In the genomic region with DNA sequence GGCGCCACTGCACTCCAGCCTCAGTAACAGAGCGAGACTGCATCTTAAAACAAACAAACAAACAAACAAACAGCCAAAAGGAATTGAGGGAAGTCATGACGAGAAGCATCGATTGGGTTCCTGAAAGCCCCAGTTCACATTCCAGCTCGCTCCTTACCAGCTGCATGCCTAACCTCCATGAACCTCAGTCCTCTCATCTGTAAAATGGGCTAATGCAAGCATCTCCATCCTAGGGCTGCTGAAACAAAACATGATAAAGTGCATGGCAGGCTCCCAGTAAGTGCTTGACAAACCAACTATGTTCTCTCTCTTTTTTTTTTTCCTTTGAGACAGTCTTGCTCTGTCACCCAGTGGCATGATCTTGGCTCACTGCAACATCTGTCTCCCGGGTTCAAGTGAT, we compare ENCODE assay signal across 26 cellular contexts.
DNase-seq lines count a peak whose midpoint lies in the region; ATAC-seq, FAIRE-seq and TF ChIP-seq lines count a peak whose summit lies in the region.
"Had no signal": no experiment of that assay in that cellular context is flagged by ENCODE, and none has a peak within 500 bp of the region (broad histone marks: within the 10 kb centered on the region; RNA-seq: fewer than 3 reads in every experiment).

No MANE protein-coding gene starts in this region.

- no peaks in the 10 kb centered on the region for H3K36me3 Mint-ChIP-seq in progenitor cell of endocrine pancreas (ENCODE audit: insufficient read depth)
- H3K36me3 Mint-ChIP-seq: CD14-positive monocyte; CD4-positive, alpha-beta memory T cell; CD4-positive, CD25-positive, alpha-beta regulatory T cell had no signal

- intact Hi-C loops in K562 (cut with micrococcal nuclease) (no loop called here), posterior vena cava (cut with DNase I) (no loop called here)

- peaks cover 8 to 13% of the 10 kb centered on the region in 2 experiments; a peak in 4 of 5 replicates for H3K4me1 ChIP-seq in K562 (replicated peaks in 1 of 2; ENCODE audit: control insufficient read depth in 2 of 2, insufficient read depth in 2 of 2, low read length in 2 of 2)
- H3K4me1 ChIP-seq: BE2C had no signal

- CTCF ChIA-PET in K562 (lab: Yijun Ruan, JAX; ENCODE audit: low intra/inter-chr PET ratio), result interaction anchor here (1.4 kb wide), 1 partner anchor 243 kb away, joined by 5 read pairs; no protein-coding TSS in a partner anchor

- H3K9me1 ChIP-seq in K562 (ENCODE audit: control insufficient read depth, insufficient read depth, low read length), result no peaks in the 10 kb centered on the region

- H3K4me3 Mint-ChIP-seq in progenitor cell of endocrine pancreas (ENCODE audit: low read depth), result no peak overlapping the region
- H3K4me3 Mint-ChIP-seq: CD14-positive monocyte; CD4-positive, alpha-beta memory T cell; CD4-positive, CD25-positive, alpha-beta regulatory T cell; CD8-positive, alpha-beta memory T cell had no signal

- H3K27ac ChIP-seq in KOPT-K1 (ENCODE audit: low read depth, low read length, poor library complexity, severe bottlenecking) (peak overlapping the region; percentile 84), K562 (ENCODE audit: extremely low read depth, low read depth, low read length) (no peak overlapping the region)
- H3K27ac ChIP-seq: BLaER1 had no signal

- TF ChIP-seq EP300 in K562 (IDR thresholded peaks at IDR 0.05; ENCODE audit: low read length), result no peak

- H3K4me2 ChIP-seq in K562 (ENCODE audit: insufficient read depth, low read length), result no peak overlapping the region

- WGBS in K562 (ENCODE audit: insufficient coverage, low coverage, missing lambda C conversion rate), result 4% methylated on average over 6 of the region's 6 CpGs

- no peak for TF ChIP-seq POLR2A in K562 (conservative IDR thresholded peaks at IDR 0.05)

- TF ChIP-seq RAD21 in K562 (CRISPR knock-in tag; conservative IDR thresholded peaks at IDR 0.05 in 1 of 2, IDR thresholded peaks at IDR 0.05 in 1 of 2), result no peak

- DNase-seq in K562 (ENCODE audit: extremely low read depth in 1 of 4, low spot score in 3 of 4) (no peak), posterior vena cava (ENCODE audit: low spot score) (peak; percentile 16), progenitor cell of endocrine pancreas (ENCODE audit: low spot score, unreplicated experiment) (no peak)
- DNase-seq: 8988T; ACHN; BE2C; C1 segment of cervical spinal cord; CD4-positive, alpha-beta memory T cell; CD4-positive, CD25-positive, alpha-beta regulatory T cell; CD8-positive, alpha-beta memory T cell; COR-L47; DMS 273 treated with DMSO at 0.1 percent for 48 hours; DMS153; DMS53; DMS79; DND-41; EL; GDM1 had no signal

- H3K9ac ChIP-seq in K562 (ENCODE audit: insufficient read depth in 1 of 2, low read depth in 2 of 2, low read length in 2 of 2), result no peak overlapping the region
- H3K9ac ChIP-seq: BLaER1 had no signal

- H3K27me3 ChIP-seq in K562 (ENCODE audit: control insufficient read depth in 2 of 2, insufficient read depth in 2 of 2, low read length in 2 of 2), result peaks cover 30 to 57% of the 10 kb centered on the region in 2 experiments
- H3K27me3 ChIP-seq: BE2C, BLaER1 had no signal

- no peak overlapping the region for H3K27ac Mint-ChIP-seq in progenitor cell of endocrine pancreas
- H3K27ac Mint-ChIP-seq: CD14-positive monocyte; CD4-positive, alpha-beta memory T cell; CD4-positive, CD25-positive, alpha-beta regulatory T cell had no signal

- no peaks in the 10 kb centered on the region for H3K4me1 Mint-ChIP-seq in progenitor cell of endocrine pancreas (ENCODE audit: low read depth)
- H3K4me1 Mint-ChIP-seq: CD14-positive monocyte had no signal

- POLR2A ChIA-PET in K562 (lab: Yijun Ruan, JAX), result interaction anchor here (0.6 to 0.7 kb wide), 2 partner anchors 16 to 163 kb away, joined by 3 read pairs; no protein-coding TSS in a partner anchor

- TF ChIP-seq CTCF in K562 (IDR thresholded peaks at IDR 0.05 in 2 of 3, conservative IDR thresholded peaks at IDR 0.05 in 1 of 3; ENCODE audit: insufficient read depth in 2 of 3, low read depth in 1 of 3, low read length in 3 of 3) (no peak), progenitor cell of endocrine pancreas (IDR thresholded peaks at IDR 0.05; ENCODE audit: unreplicated experiment) (no peak)

- no peak for FAIRE-seq in K562 (lab: Jason Lieb, UNC)
- FAIRE-seq: A204.1, GM12878, GM12892, GM18507 had no signal

- H3K27me3 Mint-ChIP-seq in progenitor cell of endocrine pancreas, result peaks cover 23% of the 10 kb centered on the region

- in situ Hi-C loops in K562 (cut with MboI), result no loop called here

- H3K9me3 Mint-ChIP-seq in progenitor cell of endocrine pancreas (ENCODE audit: low read depth), result no peaks in the 10 kb centered on the region
- H3K9me3 Mint-ChIP-seq: CD8-positive, alpha-beta memory T cell had no signal

- no peak overlapping the region for H3K4me3 ChIP-seq in K562
- H3K4me3 ChIP-seq: BLaER1, GM12878 had no signal

- no peak overlapping the region for H2AFZ ChIP-seq in K562 (ENCODE audit: low read depth, low read length)

- H3K36me3 ChIP-seq in KOPT-K1 (ENCODE audit: insufficient read depth, low read length), result no peaks in the 10 kb centered on the region
- no peaks in the 10 kb centered on the region for H3K36me3 ChIP-seq in K562 (ENCODE audit: control insufficient read depth, insufficient read depth, low read length)
- H3K36me3 ChIP-seq: BE2C, BLaER1 had no signal

- H4K20me1 ChIP-seq in K562 (replicated peaks; ENCODE audit: control insufficient read depth, insufficient read depth, low read length), result peaks cover 17% of the 10 kb centered on the region
- H4K20me1 ChIP-seq: BLaER1 had no signal

- BruUV-seq in K562 (replicated peaks; lab: Mats Ljungman, UMichigan), result no TSS peak

- no peak for ATAC-seq in K562
- no peak for ATAC-seq in HG02571 (IDR thresholded peaks at IDR 0.05; ENCODE audit: unreplicated experiment)
- ATAC-seq: GM12878 had no signal

- H3K79me2 ChIP-seq in K562 (ENCODE audit: control insufficient read depth, insufficient read depth, low read length), result no peaks in the 10 kb centered on the region

- peaks cover 28% of the 10 kb centered on the region for H3K9me3 ChIP-seq in KOPT-K1 (ENCODE audit: insufficient read depth, low read length, poor library complexity, severe bottlenecking)
- no peaks in the 10 kb centered on the region for H3K9me3 ChIP-seq in K562 (replicated peaks; ENCODE audit: control insufficient read depth, insufficient read depth, low read depth, low read length)
- H3K9me3 ChIP-seq: BE2C had no signal

TF ChIP-seq in K562, 482 proteins besides CTCF, POLR2A, EP300 and RAD21 (continues in another document):
- TF ChIP-seq, protein P1, sequence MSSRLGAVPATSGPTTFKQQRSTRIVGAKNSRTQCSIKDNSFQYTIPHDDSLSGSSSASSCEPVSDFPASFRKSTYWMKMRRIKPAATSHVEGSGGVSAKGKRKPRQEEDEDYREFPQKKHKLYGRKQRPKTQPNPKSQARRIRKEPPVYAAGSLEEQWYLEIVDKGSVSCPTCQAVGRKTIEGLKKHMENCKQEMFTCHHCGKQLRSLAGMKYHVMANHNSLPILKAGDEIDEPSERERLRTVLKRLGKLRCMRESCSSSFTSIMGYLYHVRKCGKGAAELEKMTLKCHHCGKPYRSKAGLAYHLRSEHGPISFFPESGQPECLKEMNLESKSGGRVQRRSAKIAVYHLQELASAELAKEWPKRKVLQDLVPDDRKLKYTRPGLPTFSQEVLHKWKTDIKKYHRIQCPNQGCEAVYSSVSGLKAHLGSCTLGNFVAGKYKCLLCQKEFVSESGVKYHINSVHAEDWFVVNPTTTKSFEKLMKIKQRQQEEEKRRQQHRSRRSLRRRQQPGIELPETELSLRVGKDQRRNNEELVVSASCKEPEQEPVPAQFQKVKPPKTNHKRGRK (tag; IDR thresholded peaks at IDR 0.05), result no peak
- TF ChIP-seq, protein P2, sequence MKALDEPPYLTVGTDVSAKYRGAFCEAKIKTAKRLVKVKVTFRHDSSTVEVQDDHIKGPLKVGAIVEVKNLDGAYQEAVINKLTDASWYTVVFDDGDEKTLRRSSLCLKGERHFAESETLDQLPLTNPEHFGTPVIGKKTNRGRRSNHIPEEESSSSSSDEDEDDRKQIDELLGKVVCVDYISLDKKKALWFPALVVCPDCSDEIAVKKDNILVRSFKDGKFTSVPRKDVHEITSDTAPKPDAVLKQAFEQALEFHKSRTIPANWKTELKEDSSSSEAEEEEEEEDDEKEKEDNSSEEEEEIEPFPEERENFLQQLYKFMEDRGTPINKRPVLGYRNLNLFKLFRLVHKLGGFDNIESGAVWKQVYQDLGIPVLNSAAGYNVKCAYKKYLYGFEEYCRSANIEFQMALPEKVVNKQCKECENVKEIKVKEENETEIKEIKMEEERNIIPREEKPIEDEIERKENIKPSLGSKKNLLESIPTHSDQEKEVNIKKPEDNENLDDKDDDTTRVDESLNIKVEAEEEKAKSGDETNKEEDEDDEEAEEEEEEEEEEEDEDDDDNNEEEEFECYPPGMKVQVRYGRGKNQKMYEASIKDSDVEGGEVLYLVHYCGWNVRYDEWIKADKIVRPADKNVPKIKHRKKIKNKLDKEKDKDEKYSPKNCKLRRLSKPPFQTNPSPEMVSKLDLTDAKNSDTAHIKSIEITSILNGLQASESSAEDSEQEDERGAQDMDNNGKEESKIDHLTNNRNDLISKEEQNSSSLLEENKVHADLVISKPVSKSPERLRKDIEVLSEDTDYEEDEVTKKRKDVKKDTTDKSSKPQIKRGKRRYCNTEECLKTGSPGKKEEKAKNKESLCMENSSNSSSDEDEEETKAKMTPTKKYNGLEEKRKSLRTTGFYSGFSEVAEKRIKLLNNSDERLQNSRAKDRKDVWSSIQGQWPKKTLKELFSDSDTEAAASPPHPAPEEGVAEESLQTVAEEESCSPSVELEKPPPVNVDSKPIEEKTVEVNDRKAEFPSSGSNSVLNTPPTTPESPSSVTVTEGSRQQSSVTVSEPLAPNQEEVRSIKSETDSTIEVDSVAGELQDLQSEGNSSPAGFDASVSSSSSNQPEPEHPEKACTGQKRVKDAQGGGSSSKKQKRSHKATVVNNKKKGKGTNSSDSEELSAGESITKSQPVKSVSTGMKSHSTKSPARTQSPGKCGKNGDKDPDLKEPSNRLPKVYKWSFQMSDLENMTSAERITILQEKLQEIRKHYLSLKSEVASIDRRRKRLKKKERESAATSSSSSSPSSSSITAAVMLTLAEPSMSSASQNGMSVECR (CRISPR knock-in tag; IDR thresholded peaks at IDR 0.05), result no peak
- TF ChIP-seq NCOA6 (IDR thresholded peaks at IDR 0.05) (no peak), BCOR (IDR thresholded peaks at IDR 0.05) (peak; percentile 85), RBFOX2 (IDR thresholded peaks at IDR 0.05; ENCODE audit: low read depth, low read length) (no peak), KDM1A (IDR thresholded peaks at IDR 0.05) (peak in 1 of 2 experiments; percentile 49; a peak in 1 of 4 replicates), KHSRP (IDR thresholded peaks at IDR 0.05) (no peak), ELF2 (CRISPR knock-in tag; IDR thresholded peaks at IDR 0.05) (no peak), SMARCA5 (IDR thresholded peaks at IDR 0.05) (no peak), ADNP (tag; IDR thresholded peaks at IDR 0.05) (0 out of 2 replicates have a peak, but pooled peaks have one; percentile 44), PURB (CRISPR knock-in tag; IDR thresholded peaks at IDR 0.05; ENCODE audit: low read depth) (no peak), BACH1 (tag; IDR thresholded peaks at IDR 0.05) (no peak)
